Comparison of ENCODE assay signal across 1 cellular context in the genomic region with DNA sequence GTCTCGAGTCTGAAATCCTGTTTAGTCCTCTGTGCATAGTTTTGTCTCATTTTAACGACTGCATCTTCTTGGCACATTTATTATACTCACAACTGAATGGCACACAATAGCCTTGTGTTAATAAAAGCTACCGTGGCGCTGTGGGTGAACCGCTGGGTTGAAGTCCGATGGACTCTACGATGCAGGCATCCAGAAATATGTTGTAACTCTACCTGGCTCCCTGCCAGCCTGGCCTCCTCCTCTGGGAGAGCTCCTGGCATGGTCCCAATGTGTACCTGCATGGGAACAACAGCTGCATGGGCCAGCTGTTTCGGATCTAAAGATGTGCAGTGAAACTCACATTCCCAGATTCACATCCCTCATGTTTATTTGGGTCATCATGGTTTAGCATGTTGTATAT.
A peak's percentile ranks its signal among the peaks of the same experiment; 100 is the strongest.
TF ChIP-seq lines count a peak whose summit lies in the region.

No MANE protein-coding gene starts in this region.

TF ChIP-seq in HepG2, 621 proteins besides CTCF, POLR2A, EP300 and RAD21 (continued from another document):
- TF ChIP-seq SPEN (CRISPR knock-in tag; IDR thresholded peaks at IDR 0.05; ENCODE audit: low read depth) (peak; percentile 50), ZNF746 (CRISPR knock-in tag; IDR thresholded peaks at IDR 0.05) (no peak), ZNF841 (CRISPR knock-in tag; IDR thresholded peaks at IDR 0.05; ENCODE audit: borderline replicate concordance) (no peak), ATM (IDR thresholded peaks at IDR 0.05; ENCODE audit: borderline replicate concordance) (no peak), MTF2 (CRISPR knock-in tag; IDR thresholded peaks at IDR 0.05; ENCODE audit: borderline replicate concordance) (no peak), ZSCAN29 (CRISPR knock-in tag; conservative IDR thresholded peaks at IDR 0.05) (no peak), ZNF12 (CRISPR knock-in tag; IDR thresholded peaks at IDR 0.05) (0 out of 2 replicates have a peak, but pooled peaks have one; percentile 24), RBM39 (IDR thresholded peaks at IDR 0.05; ENCODE audit: low read depth, low read length, poor library complexity, severe bottlenecking) (no peak), NR2F1 (CRISPR knock-in tag; IDR thresholded peaks at IDR 0.05) (no peak), MED1 (CRISPR knock-in tag; IDR thresholded peaks at IDR 0.05) (peak; percentile 38; the same call in 1 of the 2 replicates), YY1 (IDR thresholded peaks at IDR 0.05; ENCODE audit: insufficient read depth, insufficient replicate concordance, low read depth, low read length) (no peak), NFIB (CRISPR knock-in tag; IDR thresholded peaks at IDR 0.05; ENCODE audit: borderline replicate concordance) (peak; percentile 94; the same call in 1 of the 2 replicates), ZNF354B (CRISPR knock-in tag; IDR thresholded peaks at IDR 0.05) (no peak), ZNF496 (CRISPR knock-in tag; IDR thresholded peaks at IDR 0.05; ENCODE audit: insufficient replicate concordance) (no peak), SYNCRIP (IDR thresholded peaks at IDR 0.05; ENCODE audit: insufficient read depth, low read depth, low read length) (no peak), HDAC2 (CRISPR knock-in tag; IDR thresholded peaks at IDR 0.05) (peak; percentile 72), TARDBP (CRISPR knock-in tag; IDR thresholded peaks at IDR 0.05) (peak; percentile 46; the same call in 1 of the 2 replicates), ZNF224 (CRISPR knock-in tag; IDR thresholded peaks at IDR 0.05) (no peak), ZSCAN31 (CRISPR knock-in tag; IDR thresholded peaks at IDR 0.05; ENCODE audit: low read depth) (no peak), ESRRA (CRISPR knock-in tag; IDR thresholded peaks at IDR 0.05; ENCODE audit: low read depth) (no peak)
- TF ChIP-seq, protein P1, sequence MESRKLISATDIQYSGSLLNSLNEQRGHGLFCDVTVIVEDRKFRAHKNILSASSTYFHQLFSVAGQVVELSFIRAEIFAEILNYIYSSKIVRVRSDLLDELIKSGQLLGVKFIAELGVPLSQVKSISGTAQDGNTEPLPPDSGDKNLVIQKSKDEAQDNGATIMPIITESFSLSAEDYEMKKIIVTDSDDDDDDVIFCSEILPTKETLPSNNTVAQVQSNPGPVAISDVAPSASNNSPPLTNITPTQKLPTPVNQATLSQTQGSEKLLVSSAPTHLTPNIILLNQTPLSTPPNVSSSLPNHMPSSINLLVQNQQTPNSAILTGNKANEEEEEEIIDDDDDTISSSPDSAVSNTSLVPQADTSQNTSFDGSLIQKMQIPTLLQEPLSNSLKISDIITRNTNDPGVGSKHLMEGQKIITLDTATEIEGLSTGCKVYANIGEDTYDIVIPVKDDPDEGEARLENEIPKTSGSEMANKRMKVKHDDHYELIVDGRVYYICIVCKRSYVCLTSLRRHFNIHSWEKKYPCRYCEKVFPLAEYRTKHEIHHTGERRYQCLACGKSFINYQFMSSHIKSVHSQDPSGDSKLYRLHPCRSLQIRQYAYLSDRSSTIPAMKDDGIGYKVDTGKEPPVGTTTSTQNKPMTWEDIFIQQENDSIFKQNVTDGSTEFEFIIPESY (CRISPR knock-in tag; IDR thresholded peaks at IDR 0.05) = peak; percentile 33; the same call in 1 of the 2 replicates
- TF ChIP-seq, protein P2, sequence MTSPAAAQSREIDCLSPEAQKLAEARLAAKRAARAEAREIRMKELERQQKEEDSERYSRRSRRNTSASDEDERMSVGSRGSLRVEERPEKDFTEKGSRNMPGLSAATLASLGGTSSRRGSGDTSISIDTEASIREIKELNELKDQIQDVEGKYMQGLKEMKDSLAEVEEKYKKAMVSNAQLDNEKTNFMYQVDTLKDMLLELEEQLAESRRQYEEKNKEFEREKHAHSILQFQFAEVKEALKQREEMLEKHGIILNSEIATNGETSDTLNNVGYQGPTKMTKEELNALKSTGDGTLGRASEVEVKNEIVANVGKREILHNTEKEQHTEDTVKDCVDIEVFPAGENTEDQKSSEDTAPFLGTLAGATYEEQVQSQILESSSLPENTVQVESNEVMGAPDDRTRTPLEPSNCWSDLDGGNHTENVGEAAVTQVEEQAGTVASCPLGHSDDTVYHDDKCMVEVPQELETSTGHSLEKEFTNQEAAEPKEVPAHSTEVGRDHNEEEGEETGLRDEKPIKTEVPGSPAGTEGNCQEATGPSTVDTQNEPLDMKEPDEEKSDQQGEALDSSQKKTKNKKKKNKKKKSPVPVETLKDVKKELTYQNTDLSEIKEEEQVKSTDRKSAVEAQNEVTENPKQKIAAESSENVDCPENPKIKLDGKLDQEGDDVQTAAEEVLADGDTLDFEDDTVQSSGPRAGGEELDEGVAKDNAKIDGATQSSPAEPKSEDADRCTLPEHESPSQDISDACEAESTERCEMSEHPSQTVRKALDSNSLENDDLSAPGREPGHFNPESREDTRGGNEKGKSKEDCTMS (CRISPR knock-in tag; conservative IDR thresholded peaks at IDR 0.05) = no peak
- TF ChIP-seq, protein P3, sequence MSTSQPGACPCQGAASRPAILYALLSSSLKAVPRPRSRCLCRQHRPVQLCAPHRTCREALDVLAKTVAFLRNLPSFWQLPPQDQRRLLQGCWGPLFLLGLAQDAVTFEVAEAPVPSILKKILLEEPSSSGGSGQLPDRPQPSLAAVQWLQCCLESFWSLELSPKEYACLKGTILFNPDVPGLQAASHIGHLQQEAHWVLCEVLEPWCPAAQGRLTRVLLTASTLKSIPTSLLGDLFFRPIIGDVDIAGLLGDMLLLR (CRISPR knock-in tag; IDR thresholded peaks at IDR 0.05) = no peak
- TF ChIP-seq, protein P4, sequence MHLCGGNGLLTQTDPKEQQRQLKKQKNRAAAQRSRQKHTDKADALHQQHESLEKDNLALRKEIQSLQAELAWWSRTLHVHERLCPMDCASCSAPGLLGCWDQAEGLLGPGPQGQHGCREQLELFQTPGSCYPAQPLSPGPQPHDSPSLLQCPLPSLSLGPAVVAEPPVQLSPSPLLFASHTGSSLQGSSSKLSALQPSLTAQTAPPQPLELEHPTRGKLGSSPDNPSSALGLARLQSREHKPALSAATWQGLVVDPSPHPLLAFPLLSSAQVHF (CRISPR knock-in tag; IDR thresholded peaks at IDR 0.05) = no peak
- TF ChIP-seq, protein P5, sequence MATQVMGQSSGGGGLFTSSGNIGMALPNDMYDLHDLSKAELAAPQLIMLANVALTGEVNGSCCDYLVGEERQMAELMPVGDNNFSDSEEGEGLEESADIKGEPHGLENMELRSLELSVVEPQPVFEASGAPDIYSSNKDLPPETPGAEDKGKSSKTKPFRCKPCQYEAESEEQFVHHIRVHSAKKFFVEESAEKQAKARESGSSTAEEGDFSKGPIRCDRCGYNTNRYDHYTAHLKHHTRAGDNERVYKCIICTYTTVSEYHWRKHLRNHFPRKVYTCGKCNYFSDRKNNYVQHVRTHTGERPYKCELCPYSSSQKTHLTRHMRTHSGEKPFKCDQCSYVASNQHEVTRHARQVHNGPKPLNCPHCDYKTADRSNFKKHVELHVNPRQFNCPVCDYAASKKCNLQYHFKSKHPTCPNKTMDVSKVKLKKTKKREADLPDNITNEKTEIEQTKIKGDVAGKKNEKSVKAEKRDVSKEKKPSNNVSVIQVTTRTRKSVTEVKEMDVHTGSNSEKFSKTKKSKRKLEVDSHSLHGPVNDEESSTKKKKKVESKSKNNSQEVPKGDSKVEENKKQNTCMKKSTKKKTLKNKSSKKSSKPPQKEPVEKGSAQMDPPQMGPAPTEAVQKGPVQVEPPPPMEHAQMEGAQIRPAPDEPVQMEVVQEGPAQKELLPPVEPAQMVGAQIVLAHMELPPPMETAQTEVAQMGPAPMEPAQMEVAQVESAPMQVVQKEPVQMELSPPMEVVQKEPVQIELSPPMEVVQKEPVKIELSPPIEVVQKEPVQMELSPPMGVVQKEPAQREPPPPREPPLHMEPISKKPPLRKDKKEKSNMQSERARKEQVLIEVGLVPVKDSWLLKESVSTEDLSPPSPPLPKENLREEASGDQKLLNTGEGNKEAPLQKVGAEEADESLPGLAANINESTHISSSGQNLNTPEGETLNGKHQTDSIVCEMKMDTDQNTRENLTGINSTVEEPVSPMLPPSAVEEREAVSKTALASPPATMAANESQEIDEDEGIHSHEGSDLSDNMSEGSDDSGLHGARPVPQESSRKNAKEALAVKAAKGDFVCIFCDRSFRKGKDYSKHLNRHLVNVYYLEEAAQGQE (IDR thresholded peaks at IDR 0.05; ENCODE audit: borderline replicate concordance in 1 of 2, low read depth in 1 of 2, low read length in 2 of 2) = peak in 1 of 2 experiments; percentile 60; a peak in 3 of 4 replicates
- TF ChIP-seq, protein P6, sequence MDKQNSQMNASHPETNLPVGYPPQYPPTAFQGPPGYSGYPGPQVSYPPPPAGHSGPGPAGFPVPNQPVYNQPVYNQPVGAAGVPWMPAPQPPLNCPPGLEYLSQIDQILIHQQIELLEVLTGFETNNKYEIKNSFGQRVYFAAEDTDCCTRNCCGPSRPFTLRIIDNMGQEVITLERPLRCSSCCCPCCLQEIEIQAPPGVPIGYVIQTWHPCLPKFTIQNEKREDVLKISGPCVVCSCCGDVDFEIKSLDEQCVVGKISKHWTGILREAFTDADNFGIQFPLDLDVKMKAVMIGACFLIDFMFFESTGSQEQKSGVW (CRISPR knock-in tag; IDR thresholded peaks at IDR 0.05; ENCODE audit: borderline replicate concordance) = no peak
- TF ChIP-seq, protein P7, sequence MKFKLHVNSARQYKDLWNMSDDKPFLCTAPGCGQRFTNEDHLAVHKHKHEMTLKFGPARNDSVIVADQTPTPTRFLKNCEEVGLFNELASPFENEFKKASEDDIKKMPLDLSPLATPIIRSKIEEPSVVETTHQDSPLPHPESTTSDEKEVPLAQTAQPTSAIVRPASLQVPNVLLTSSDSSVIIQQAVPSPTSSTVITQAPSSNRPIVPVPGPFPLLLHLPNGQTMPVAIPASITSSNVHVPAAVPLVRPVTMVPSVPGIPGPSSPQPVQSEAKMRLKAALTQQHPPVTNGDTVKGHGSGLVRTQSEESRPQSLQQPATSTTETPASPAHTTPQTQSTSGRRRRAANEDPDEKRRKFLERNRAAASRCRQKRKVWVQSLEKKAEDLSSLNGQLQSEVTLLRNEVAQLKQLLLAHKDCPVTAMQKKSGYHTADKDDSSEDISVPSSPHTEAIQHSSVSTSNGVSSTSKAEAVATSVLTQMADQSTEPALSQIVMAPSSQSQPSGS (CRISPR knock-in tag; IDR thresholded peaks at IDR 0.05) = 0 out of 2 replicates have a peak, but pooled peaks have one; percentile 18
- TF ChIP-seq, protein P8, sequence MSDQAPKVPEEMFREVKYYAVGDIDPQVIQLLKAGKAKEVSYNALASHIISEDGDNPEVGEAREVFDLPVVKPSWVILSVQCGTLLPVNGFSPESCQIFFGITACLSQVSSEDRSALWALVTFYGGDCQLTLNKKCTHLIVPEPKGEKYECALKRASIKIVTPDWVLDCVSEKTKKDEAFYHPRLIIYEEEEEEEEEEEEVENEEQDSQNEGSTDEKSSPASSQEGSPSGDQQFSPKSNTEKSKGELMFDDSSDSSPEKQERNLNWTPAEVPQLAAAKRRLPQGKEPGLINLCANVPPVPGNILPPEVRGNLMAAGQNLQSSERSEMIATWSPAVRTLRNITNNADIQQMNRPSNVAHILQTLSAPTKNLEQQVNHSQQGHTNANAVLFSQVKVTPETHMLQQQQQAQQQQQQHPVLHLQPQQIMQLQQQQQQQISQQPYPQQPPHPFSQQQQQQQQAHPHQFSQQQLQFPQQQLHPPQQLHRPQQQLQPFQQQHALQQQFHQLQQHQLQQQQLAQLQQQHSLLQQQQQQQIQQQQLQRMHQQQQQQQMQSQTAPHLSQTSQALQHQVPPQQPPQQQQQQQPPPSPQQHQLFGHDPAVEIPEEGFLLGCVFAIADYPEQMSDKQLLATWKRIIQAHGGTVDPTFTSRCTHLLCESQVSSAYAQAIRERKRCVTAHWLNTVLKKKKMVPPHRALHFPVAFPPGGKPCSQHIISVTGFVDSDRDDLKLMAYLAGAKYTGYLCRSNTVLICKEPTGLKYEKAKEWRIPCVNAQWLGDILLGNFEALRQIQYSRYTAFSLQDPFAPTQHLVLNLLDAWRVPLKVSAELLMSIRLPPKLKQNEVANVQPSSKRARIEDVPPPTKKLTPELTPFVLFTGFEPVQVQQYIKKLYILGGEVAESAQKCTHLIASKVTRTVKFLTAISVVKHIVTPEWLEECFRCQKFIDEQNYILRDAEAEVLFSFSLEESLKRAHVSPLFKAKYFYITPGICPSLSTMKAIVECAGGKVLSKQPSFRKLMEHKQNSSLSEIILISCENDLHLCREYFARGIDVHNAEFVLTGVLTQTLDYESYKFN (CRISPR knock-in tag; conservative IDR thresholded peaks at IDR 0.05) = peak; percentile 68
- TF ChIP-seq, protein P9, sequence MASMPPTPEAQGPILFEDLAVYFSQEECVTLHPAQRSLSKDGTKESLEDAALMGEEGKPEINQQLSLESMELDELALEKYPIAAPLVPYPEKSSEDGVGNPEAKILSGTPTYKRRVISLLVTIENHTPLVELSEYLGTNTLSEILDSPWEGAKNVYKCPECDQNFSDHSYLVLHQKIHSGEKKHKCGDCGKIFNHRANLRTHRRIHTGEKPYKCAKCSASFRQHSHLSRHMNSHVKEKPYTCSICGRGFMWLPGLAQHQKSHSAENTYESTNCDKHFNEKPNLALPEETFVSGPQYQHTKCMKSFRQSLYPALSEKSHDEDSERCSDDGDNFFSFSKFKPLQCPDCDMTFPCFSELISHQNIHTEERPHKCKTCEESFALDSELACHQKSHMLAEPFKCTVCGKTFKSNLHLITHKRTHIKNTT (CRISPR knock-in tag; IDR thresholded peaks at IDR 0.05) = no peak
- TF ChIP-seq, protein P10, sequence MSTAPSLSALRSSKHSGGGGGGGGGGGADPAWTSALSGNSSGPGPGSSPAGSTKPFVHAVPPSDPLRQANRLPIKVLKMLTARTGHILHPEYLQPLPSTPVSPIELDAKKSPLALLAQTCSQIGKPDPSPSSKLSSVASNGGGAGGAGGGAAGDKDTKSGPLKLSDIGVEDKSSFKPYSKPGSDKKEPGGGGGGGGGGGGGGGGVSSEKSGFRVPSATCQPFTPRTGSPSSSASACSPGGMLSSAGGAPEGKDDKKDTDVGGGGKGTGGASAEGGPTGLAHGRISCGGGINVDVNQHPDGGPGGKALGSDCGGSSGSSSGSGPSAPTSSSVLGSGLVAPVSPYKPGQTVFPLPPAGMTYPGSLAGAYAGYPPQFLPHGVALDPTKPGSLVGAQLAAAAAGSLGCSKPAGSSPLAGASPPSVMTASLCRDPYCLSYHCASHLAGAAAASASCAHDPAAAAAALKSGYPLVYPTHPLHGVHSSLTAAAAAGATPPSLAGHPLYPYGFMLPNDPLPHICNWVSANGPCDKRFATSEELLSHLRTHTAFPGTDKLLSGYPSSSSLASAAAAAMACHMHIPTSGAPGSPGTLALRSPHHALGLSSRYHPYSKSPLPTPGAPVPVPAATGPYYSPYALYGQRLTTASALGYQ (CRISPR knock-in tag; IDR thresholded peaks at IDR 0.05) = no peak
